In the genomic region with DNA sequence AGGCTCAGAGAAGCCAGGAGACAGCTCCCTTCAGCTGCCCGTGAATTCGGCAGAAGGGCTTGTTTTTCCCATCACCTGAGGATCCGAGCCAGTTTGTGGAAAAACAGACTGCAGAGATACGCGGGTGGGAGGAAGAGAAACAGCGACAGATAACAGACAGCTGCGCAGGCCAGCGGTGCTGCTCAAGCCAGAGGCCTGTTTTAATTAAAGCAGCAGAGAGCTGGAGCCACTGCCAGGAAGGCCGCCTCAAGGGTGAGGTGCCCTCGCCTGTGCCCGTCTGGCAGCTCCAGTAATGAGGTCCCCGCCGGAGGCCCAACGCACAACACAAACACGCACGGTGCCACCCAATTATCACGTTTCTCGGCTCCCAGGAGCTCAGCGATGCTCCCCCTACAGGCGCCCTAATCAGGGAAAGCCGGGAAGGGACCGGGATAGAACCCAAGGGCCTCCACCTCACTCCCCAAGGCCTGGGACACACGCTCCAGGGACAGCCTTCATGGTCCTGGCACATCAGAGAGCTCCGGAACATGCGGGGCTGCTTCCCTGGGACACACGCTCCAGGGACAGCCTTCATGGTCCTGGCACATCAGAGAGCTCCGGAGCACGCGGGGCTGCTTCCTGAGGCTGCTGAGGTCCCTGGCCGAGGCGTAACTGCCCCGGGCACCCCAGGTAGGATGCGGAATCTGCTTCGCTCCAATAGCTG, we compare ENCODE assay signal across 13 cellular contexts.
DNase-seq lines count a peak whose midpoint lies in the region; ATAC-seq, FAIRE-seq and TF ChIP-seq lines count a peak whose summit lies in the region.
"Had no signal": no experiment of that assay in that cellular context is flagged by ENCODE, and none has a peak within 500 bp of the region (broad histone marks: within the 10 kb centered on the region; RNA-seq: fewer than 3 reads in every experiment).

No MANE protein-coding gene starts in this region.

- H3K27me3 ChIP-seq in right cardiac atrium (ENCODE audit: control insufficient read depth, insufficient read depth): no peaks in the 10 kb centered on the region

- H3K4me3 ChIP-seq in astrocyte of the spinal cord (ENCODE audit: low read depth, low read length) (no peak overlapping the region), right cardiac atrium (ENCODE audit: low read length) (no peak overlapping the region)
- H3K4me3 ChIP-seq: skin epidermis had no signal

- no peaks in the 10 kb centered on the region for H3K9me3 ChIP-seq in right cardiac atrium (ENCODE audit: control insufficient read depth, low read length)

- ATAC-seq in right cardiac atrium: peak; percentile 67 to 69
- peak; percentile 51 for ATAC-seq in omental fat pad (ENCODE audit: low FRiP score)
- no peak for ATAC-seq in GM18511 (IDR thresholded peaks at IDR 0.05; ENCODE audit: unreplicated experiment)

- in situ Hi-C loops in astrocyte of the spinal cord (cut with HindIII; ENCODE audit: low sequenced_read_pairs): no loop called here

- 58% methylated on average over 34 of the region's 34 CpGs for WGBS in right cardiac atrium

- DNase-seq in Ammon's horn (ENCODE audit: low spot score) (peak; percentile 27), astrocyte of the spinal cord (ENCODE audit: low read depth, low spot score) (no peak), right cardiac atrium (peak; percentile 57 to 88 (median 87)), omental fat pad (ENCODE audit: low spot score) (no peak), 8988T (no peak), HTR-8/SVneo (ENCODE audit: insufficient read length, low spot score) (no peak), NCI-H1436 treated with DMSO at 0.1 percent for 48 hours (lab: John Stamatoyannopoulos, UW) (no peak)
- DNase-seq: NCI-H2081 treated with DMSO at 0.1 percent for 48 hours; stimulated activated naive CD8-positive, alpha-beta T cell treated with anti-CD3 and anti-CD28 coated beads, Interleukin-15, amount 100 ng/mL, for 72 hours had no signal

- intact Hi-C loops in right cardiac atrium (cut with DNase I): no loop called here

- H3K27ac ChIP-seq in right cardiac atrium (ENCODE audit: low read length): peak overlapping the region; percentile 61
- H3K27ac ChIP-seq: HL-60 had no signal

- FAIRE-seq in HTR-8/SVneo (lab: Jason Lieb, UNC): no peak
- FAIRE-seq: keratinocyte had no signal

- H3K4me1 ChIP-seq in right cardiac atrium (ENCODE audit: control insufficient read depth, insufficient read depth, low read length): peaks cover 11% of the 10 kb centered on the region

- peak; percentile 38 for TF ChIP-seq CTCF in astrocyte of the spinal cord (IDR thresholded peaks at IDR 0.05; ENCODE audit: low read depth, low read length)
- no peak for TF ChIP-seq CTCF in omental fat pad (IDR thresholded peaks at IDR 0.05)

Comparison
In these comparisons a context has a peak if more than half of its experiments do, and no peak if none do; other contexts are left out.
1. DNase-seq: peak in Ammon's horn (single experiment) and right cardiac atrium (3 of 3); none in astrocyte of the spinal cord (single experiment), omental fat pad (single experiment), 8988T (single experiment), HTR-8/SVneo (single experiment) and NCI-H1436 treated with DMSO at 0.1 percent for 48 hours (single experiment).